18 cellular contexts compared by ENCODE assay signal in the genomic region with DNA sequence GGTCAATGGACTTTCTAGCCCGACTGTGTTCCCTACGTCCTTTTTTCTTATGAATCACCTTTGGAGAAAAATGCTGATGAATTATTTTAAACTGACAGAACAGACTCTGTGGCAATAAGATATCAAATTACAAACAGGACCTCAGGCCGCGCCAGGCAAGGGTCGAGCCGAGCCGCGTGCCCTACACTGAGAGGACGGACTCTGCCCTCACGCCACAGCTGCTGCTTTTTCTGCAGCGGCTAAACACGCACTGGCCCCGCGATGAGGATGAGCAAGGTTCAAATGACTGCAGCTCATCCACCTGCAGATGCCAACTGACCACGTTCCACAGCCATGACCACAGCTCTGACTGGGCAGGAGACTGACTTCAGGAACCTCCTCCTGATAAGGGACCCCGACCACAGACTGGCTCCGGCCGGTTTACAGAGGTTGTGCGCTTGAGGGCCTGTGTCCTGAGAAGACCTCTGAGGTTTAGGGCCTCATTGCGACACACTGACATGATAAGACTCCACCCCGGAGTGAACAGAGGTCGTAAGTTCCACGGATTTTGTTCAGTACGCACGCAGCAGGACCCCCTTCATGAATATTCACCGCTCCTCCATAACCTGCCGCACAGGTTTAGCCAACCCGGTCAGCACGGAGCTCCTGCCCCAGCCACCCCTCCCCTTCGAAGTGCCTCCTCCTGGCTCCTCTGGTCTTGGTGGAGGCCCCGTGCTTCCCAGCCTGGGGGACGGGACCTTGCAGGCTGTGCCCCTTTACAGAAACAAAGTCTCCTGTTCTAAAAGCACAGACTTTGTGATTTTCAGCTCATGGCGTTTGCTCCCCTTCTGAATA. TPM values are rescaled to one million over a fixed set of nuclear protein-coding genes. Genes with fewer than 3 reads are reported as not detected.
"Had no signal": no experiment of that assay in that cellular context is flagged by ENCODE, and none has a peak within 500 bp of the region (broad histone marks: within the 10 kb centered on the region; RNA-seq: fewer than 3 reads in every experiment).

No MANE protein-coding gene starts in this region.

RNA-seq across cellular contexts. Expression of gene DNMT3L, which starts 12.3 kb away (rescaled TPM):
- total RNA-seq: activated B cell treated with CpG ODN at 0.5 μM for 24 hours; activated CD4-positive, alpha-beta memory T cell treated with anti-CD3 and anti-CD28 coated beads for 36 hours; activated naive CD4-positive, alpha-beta T cell treated with anti-CD3 and anti-CD28 coated beads for 36 hours; activated naive CD4-positive, alpha-beta T cell treated with anti-CD3 and anti-CD28 coated beads, Interleukin-2, amount 50 U/mL, for 72 hours; activated T-cell treated with anti-CD3 and anti-CD28 coated beads, Interleukin-2, amount 50 U/mL, for 4 hours; activated T-helper 1 cell treated with anti-CD3 and anti-CD28 coated beads, Interleukin-12 subunit alpha, Interleukin-12 subunit beta, Interleukin-2, Interleukin-4 antibody, amounts not matched to agents 30 ng/mL and 10 ng/mL and 1 ng/mL, durations not matched to agents 14 hours and 24 hours and 36 hours; adrenal gland; astrocyte; body of pancreas; breast epithelium; cardiac septum; LHCN-M2; NCI-H460; Peyer's patch; SJSA1; T-cell; T-helper 17 cell had no signal
- polyA plus RNA-seq: adrenal gland, SK-N-SH had no signal

RNA-seq across cellular contexts. Expression of gene AIRE, which starts 36.3 kb away (rescaled TPM):
- total RNA-seq: activated B cell treated with CpG ODN at 0.5 μM for 24 hours; activated CD4-positive, alpha-beta memory T cell treated with anti-CD3 and anti-CD28 coated beads for 36 hours; activated naive CD4-positive, alpha-beta T cell treated with anti-CD3 and anti-CD28 coated beads for 36 hours; activated naive CD4-positive, alpha-beta T cell treated with anti-CD3 and anti-CD28 coated beads, Interleukin-2, amount 50 U/mL, for 72 hours; activated T-cell treated with anti-CD3 and anti-CD28 coated beads, Interleukin-2, amount 50 U/mL, for 4 hours; activated T-helper 1 cell treated with anti-CD3 and anti-CD28 coated beads, Interleukin-12 subunit alpha, Interleukin-12 subunit beta, Interleukin-2, Interleukin-4 antibody, amounts not matched to agents 30 ng/mL and 10 ng/mL and 1 ng/mL, durations not matched to agents 14 hours and 24 hours and 36 hours; breast epithelium; LHCN-M2; NCI-H460; SJSA1 had no signal
- polyA plus RNA-seq: SK-N-SH had no signal
